In genomic region chr19:15177269-15178116, GRCh38 we compare ENCODE assay signal across 8 cellular contexts. TPM values are rescaled to one million over a fixed set of nuclear protein-coding genes. Genes with fewer than 3 reads are reported as not detected.
DNase-seq lines count a peak whose midpoint lies in the region; ATAC-seq and TF ChIP-seq lines count a peak whose summit lies in the region.

No MANE protein-coding gene starts in this region.

- TF ChIP-seq CTCF in AG09309 (IDR thresholded peaks at IDR 0.05; ENCODE audit: control insufficient read depth, insufficient read depth, low read depth, low read length, missing control alignments): peak; percentile 77

- DNase-seq in AG09309 (ENCODE audit: low read depth) (no peak), NCI-H1105 treated with DMSO at 0.1 percent for 48 hours (lab: John Stamatoyannopoulos, UW) (peak; percentile 85), T-helper 22 cell (ENCODE audit: low read depth) (peak; percentile 56), amniotic stem cell (lab: John Stamatoyannopoulos, UW) (peak; percentile 61), hepatic stellate cell (ENCODE audit: low spot score) (peak; percentile 72), sciatic nerve (ENCODE audit: low spot score) (peak; percentile 91), DMS114 treated with DMSO at 0.1 percent for 48 hours (lab: John Stamatoyannopoulos, UW; ENCODE audit: unreplicated experiment) (no peak)

- ATAC-seq in GM19438 (IDR thresholded peaks at IDR 0.05; ENCODE audit: low read depth, unreplicated experiment) (peak; percentile 74), sciatic nerve (peak; percentile 75)

- intact Hi-C loops in sciatic nerve (cut with DNase I): loop anchor here (5.0 kb wide), 2 partner anchors 75 to 380 kb away; no protein-coding TSS in a partner anchor

- no peak overlapping the region for H3K4me3 ChIP-seq in AG09309 (ENCODE audit: control insufficient read depth, low read depth, low read length)

RNA-seq across cellular contexts. Expression of gene NOTCH3, which starts 23.3 kb away (rescaled TPM):
- total RNA-seq in sciatic nerve: 124 TPM

RNA-seq across cellular contexts. Expression of gene EPHX3, which starts 54.8 kb away (rescaled TPM):
- total RNA-seq in sciatic nerve: 0.45 TPM

Comparison
In these comparisons a context has a peak if more than half of its experiments do, and no peak if none do; other contexts are left out.
1. DNase-seq: peak in NCI-H1105 treated with DMSO at 0.1 percent for 48 hours (single experiment), T-helper 22 cell (single experiment), amniotic stem cell (single experiment), hepatic stellate cell (single experiment) and sciatic nerve (single experiment); none in AG09309 (single experiment) and DMS114 treated with DMSO at 0.1 percent for 48 hours (single experiment).